Comparison of ENCODE assay signal across 12 cellular contexts in the genomic region with DNA sequence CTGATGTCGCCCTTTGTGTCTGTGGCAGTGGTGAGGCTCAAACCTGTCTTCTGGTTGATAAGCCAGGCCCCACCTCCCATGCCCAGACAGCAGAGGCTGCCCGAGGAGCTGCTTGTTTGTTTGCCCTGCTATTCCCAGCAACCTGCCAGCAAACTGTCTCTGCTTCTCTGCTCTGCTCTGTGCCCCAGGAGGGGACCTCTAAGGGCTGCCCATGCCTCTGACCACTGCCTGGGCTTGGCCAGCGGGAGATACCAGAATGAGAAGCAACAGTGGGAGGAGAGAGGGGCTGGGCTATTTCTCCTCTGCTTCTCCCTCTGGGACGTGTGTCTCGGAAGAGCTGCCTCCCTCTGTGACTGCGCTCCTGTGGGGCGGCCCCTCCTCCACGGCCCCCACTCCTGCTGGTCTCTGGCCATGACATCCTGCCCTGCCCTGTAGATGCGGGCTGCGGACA.
DNase-seq lines count a peak whose midpoint lies in the region; ATAC-seq and TF ChIP-seq lines count a peak whose summit lies in the region.
"Had no signal": no experiment of that assay in that cellular context is flagged by ENCODE, and none has a peak within 500 bp of the region (broad histone marks: within the 10 kb centered on the region; RNA-seq: fewer than 3 reads in every experiment).

No MANE protein-coding gene starts in this region.

- H3K27me3 ChIP-seq in RWPE2 (ENCODE audit: insufficient read depth, poor library complexity, severe bottlenecking) = no peaks in the 10 kb centered on the region
- peaks cover 14% of the 10 kb centered on the region for H3K27me3 ChIP-seq in endodermal cell (ENCODE audit: control insufficient read depth, insufficient read depth, low read length, poor library complexity, severe bottlenecking)
- H3K27me3 ChIP-seq: uterus had no signal

- DNase-seq in stimulated activated naive CD8-positive, alpha-beta T cell treated with anti-CD3 and anti-CD28 coated beads, Interleukin-15, Interleukin-2, amounts not matched to agents 100 U/mL and 50 U/mL, for 24 hours = peak; percentile 31
- no peak for DNase-seq in stimulated activated naive CD8-positive, alpha-beta T cell treated with anti-CD3 and anti-CD28 coated beads, Interleukin-15, amount 100 ng/mL, for 72 hours
- DNase-seq in RWPE2 (ENCODE audit: low spot score) (peak; percentile 40), endodermal cell (peak; percentile 64), immature natural killer cell (no peak), activated gamma-delta T cell treated with Interleukin-2 at 50 U/mL for 16 hours (no peak), NCI-H2029 (lab: John Stamatoyannopoulos, UW) (no peak)
- DNase-seq in activated CD4-positive, alpha-beta T cell treated with anti-CD3 and anti-CD28 coated beads, Interleukin-2, amount 50 U/mL, for 4 hours = no peak
- DNase-seq: activated T-cell treated with anti-CD3 and anti-CD28 coated beads for 4 hours, KG1, uterus had no signal

- H3K4me1 Mint-ChIP-seq in stimulated activated naive CD8-positive, alpha-beta T cell treated with anti-CD3 and anti-CD28 coated beads, Interleukin-15, amount 100 ng/mL, for 72 hours = peaks cover 54% of the 10 kb centered on the region
- peaks cover 6% of the 10 kb centered on the region for H3K4me1 Mint-ChIP-seq in endodermal cell
- H3K4me1 Mint-ChIP-seq in immature natural killer cell = peaks cover 52 to 60% of the 10 kb centered on the region in 2 donors

- H3K4me3 Mint-ChIP-seq in stimulated activated naive CD8-positive, alpha-beta T cell treated with anti-CD3 and anti-CD28 coated beads, Interleukin-15, amount 100 ng/mL, for 72 hours = no peak overlapping the region
- H3K4me3 Mint-ChIP-seq in endodermal cell (no peak overlapping the region), immature natural killer cell (no peak overlapping the region)

- H3K9me3 Mint-ChIP-seq in stimulated activated naive CD8-positive, alpha-beta T cell treated with anti-CD3 and anti-CD28 coated beads, Interleukin-15, amount 100 ng/mL, for 72 hours = no peaks in the 10 kb centered on the region
- H3K9me3 Mint-ChIP-seq in endodermal cell (no peaks in the 10 kb centered on the region), immature natural killer cell (peaks cover 0 to 1% (median 0%) of the 10 kb centered on the region in 6 donors)

- H3K27ac Mint-ChIP-seq in stimulated activated naive CD8-positive, alpha-beta T cell treated with anti-CD3 and anti-CD28 coated beads, Interleukin-15, amount 100 ng/mL, for 72 hours = no peak overlapping the region
- H3K27ac Mint-ChIP-seq in endodermal cell (no peak overlapping the region), immature natural killer cell (no peak overlapping the region)

- no peaks in the 10 kb centered on the region for H3K27me3 Mint-ChIP-seq in stimulated activated naive CD8-positive, alpha-beta T cell treated with anti-CD3 and anti-CD28 coated beads, Interleukin-15, amount 100 ng/mL, for 72 hours
- H3K27me3 Mint-ChIP-seq in endodermal cell (ENCODE audit: insufficient read depth) (peaks cover 12% of the 10 kb centered on the region), immature natural killer cell (ENCODE audit: low read depth in 3 of 3) (peaks cover 4 to 21% (median 15%) of the 10 kb centered on the region in 3 donors)

- no peak for TF ChIP-seq CTCF in RWPE2 (IDR thresholded peaks at IDR 0.05; ENCODE audit: poor library complexity, severe bottlenecking)
- TF ChIP-seq CTCF in endodermal cell (conservative IDR thresholded peaks at IDR 0.05) = no peak

- WGBS in endodermal cell (ENCODE audit: insufficient coverage in 1 of 2, insufficient read length in 1 of 2), 2 experiments = 78 to 81% methylated on average over 5 to 10 of the region's 10 CpGs

- H3K4me1 ChIP-seq in RWPE2 (ENCODE audit: insufficient read depth, poor library complexity, severe bottlenecking) = no peaks in the 10 kb centered on the region
- H3K4me1 ChIP-seq in endodermal cell (ENCODE audit: control insufficient read depth, insufficient read depth, low read length) = peaks cover 5% of the 10 kb centered on the region

- H3K9me3 ChIP-seq in RWPE2 (ENCODE audit: severe bottlenecking) (no peaks in the 10 kb centered on the region), endodermal cell (ENCODE audit: control insufficient read depth, low read length) (no peaks in the 10 kb centered on the region)
- H3K9me3 ChIP-seq: uterus had no signal

- H3K36me3 ChIP-seq in RWPE2 (ENCODE audit: low read depth) (no peaks in the 10 kb centered on the region), endodermal cell (ENCODE audit: control insufficient read depth, insufficient read depth, low read length) (no peaks in the 10 kb centered on the region)
- H3K36me3 ChIP-seq: uterus had no signal

- H3K36me3 Mint-ChIP-seq in endodermal cell (ENCODE audit: low read depth) (no peaks in the 10 kb centered on the region), immature natural killer cell (no peaks in the 10 kb centered on the region)

- no peak overlapping the region for H3K4me3 ChIP-seq in RWPE2 (ENCODE audit: severe bottlenecking)
- no peak overlapping the region for H3K4me3 ChIP-seq in endodermal cell (ENCODE audit: low read length)
- H3K4me3 ChIP-seq: uterus had no signal

- no peak overlapping the region for H3K27ac ChIP-seq in RWPE2 (ENCODE audit: poor library complexity, severe bottlenecking)
- H3K27ac ChIP-seq in endodermal cell (ENCODE audit: low read depth, low read length) = no peak overlapping the region
- H3K27ac ChIP-seq: C4-2B, uterus had no signal

- ATAC-seq in stimulated activated naive CD8-positive, alpha-beta T cell treated with anti-CD3 and anti-CD28 coated beads, Interleukin-15, Interleukin-2, amounts not matched to agents 100 U/mL and 50 U/mL, for 24 hours = no peak
- ATAC-seq in stimulated activated naive CD8-positive, alpha-beta T cell treated with anti-CD3 and anti-CD28 coated beads, Interleukin-15, amount 100 ng/mL, for 72 hours = no peak
- no peak for ATAC-seq in RWPE2 (ENCODE audit: low read depth)

- no peak overlapping the region for H3K9ac ChIP-seq in endodermal cell (ENCODE audit: extremely low read depth, low read length, poor library complexity, severe bottlenecking)

Comparison
In these comparisons a context has a peak if more than half of its experiments do, and no peak if none do; other contexts are left out.
1. DNase-seq: peak in stimulated activated naive CD8-positive, alpha-beta T cell treated with anti-CD3 and anti-CD28 coated beads, Interleukin-15, Interleukin-2, amounts not matched to agents 100 U/mL and 50 U/mL, for 24 hours (single experiment), RWPE2 (single experiment) and endodermal cell (single experiment); none in stimulated activated naive CD8-positive, alpha-beta T cell treated with anti-CD3 and anti-CD28 coated beads, Interleukin-15, amount 100 ng/mL, for 72 hours (0 of 2), immature natural killer cell (0 of 3), activated CD4-positive, alpha-beta T cell treated with anti-CD3 and anti-CD28 coated beads, Interleukin-2, amount 50 U/mL, for 4 hours (0 of 2), activated gamma-delta T cell treated with Interleukin-2 at 50 U/mL for 16 hours (single experiment) and NCI-H2029 (single experiment).